1 cellular context compared by ENCODE assay signal in genomic region chr10:63133056-63133786, GRCh38.
TF ChIP-seq lines count a peak whose summit lies in the region.

NRBF2 (plus strand) TSS chr10:63133328; CDS start chr10:63133471, 143 bp downstream.

TF ChIP-seq in HepG2, 621 proteins besides CTCF, POLR2A, EP300 and RAD21 (continued from another document and continues in another):
- TF ChIP-seq STAT6 (CRISPR knock-in tag; IDR thresholded peaks at IDR 0.05; ENCODE audit: borderline replicate concordance) (no peak), RBFOX2 (IDR thresholded peaks at IDR 0.05; ENCODE audit: low read depth, low read length) (peak; percentile 98), HIVEP1 (CRISPR knock-in tag; IDR thresholded peaks at IDR 0.05) (peak; percentile 100), HOXA9 (CRISPR knock-in tag; IDR thresholded peaks at IDR 0.05; ENCODE audit: borderline replicate concordance) (0 out of 2 replicates have a peak, but pooled peaks have one; percentile 58), POLR2AphosphoS5 (IDR thresholded peaks at IDR 0.05; ENCODE audit: low read depth, low read length) (peak; percentile 79), ZNF138 (CRISPR knock-in tag; IDR thresholded peaks at IDR 0.05; ENCODE audit: low read depth) (peak; percentile 41; the same call in 1 of the 2 replicates), ZNF629 (CRISPR knock-in tag; conservative IDR thresholded peaks at IDR 0.05) (no peak), ESRRA (CRISPR knock-in tag; IDR thresholded peaks at IDR 0.05; ENCODE audit: low read depth) (0 out of 2 replicates have a peak, but pooled peaks have one; percentile 56), ZNF317 (CRISPR knock-in tag; IDR thresholded peaks at IDR 0.05) (peak; percentile 52; the same call in 1 of the 2 replicates), DMAP1 (CRISPR knock-in tag; IDR thresholded peaks at IDR 0.05) (peak; percentile 72; the same call in 1 of the 2 replicates), ZNF746 (CRISPR knock-in tag; IDR thresholded peaks at IDR 0.05) (no peak), ZNF253 (CRISPR knock-in tag; IDR thresholded peaks at IDR 0.05; ENCODE audit: borderline replicate concordance) (peak; percentile 83; the same call in 1 of the 2 replicates), MIXL1 (CRISPR knock-in tag; IDR thresholded peaks at IDR 0.05) (peak; percentile 30; the same call in 1 of the 2 replicates), SRSF1 (optimal IDR thresholded peaks at IDR 0.05; ENCODE audit: low read depth, low read length) (peak; percentile 27), PCBP1 (IDR thresholded peaks at IDR 0.05; ENCODE audit: borderline replicate concordance, low read depth, low read length) (peak; percentile 68; the same call in 1 of the 2 replicates), CBFB (CRISPR knock-in tag; IDR thresholded peaks at IDR 0.05) (peak; percentile 58), STAG1 (CRISPR knock-in tag; IDR thresholded peaks at IDR 0.05) (peak; percentile 18; the same call in 1 of the 2 replicates), RARA (CRISPR knock-in tag; IDR thresholded peaks at IDR 0.05) (peak; percentile 41), ZNF737 (CRISPR knock-in tag; IDR thresholded peaks at IDR 0.05; ENCODE audit: borderline replicate concordance) (0 out of 2 replicates have a peak, but pooled peaks have one; percentile 55), ZBTB8A (CRISPR knock-in tag; IDR thresholded peaks at IDR 0.05; ENCODE audit: borderline replicate concordance, low read depth) (peak; percentile 34; the same call in 1 of the 2 replicates), NONO (IDR thresholded peaks at IDR 0.05) (no peak), NONO (CRISPR knock-in tag; conservative IDR thresholded peaks at IDR 0.05) (peak; percentile 88), ZBTB7B (CRISPR knock-in tag; IDR thresholded peaks at IDR 0.05) (peak; percentile 51; the same call in 1 of the 2 replicates), MAZ (IDR thresholded peaks at IDR 0.05; ENCODE audit: borderline replicate concordance, low read depth, low read length) (no peak), MAZ (CRISPR knock-in tag; IDR thresholded peaks at IDR 0.05; ENCODE audit: low read depth) (peak; percentile 77; the same call in 1 of the 2 replicates), ZNF670 (CRISPR knock-in tag; IDR thresholded peaks at IDR 0.05; ENCODE audit: borderline replicate concordance) (peak; percentile 88), ZNF282 (IDR thresholded peaks at IDR 0.05; ENCODE audit: partially characterized antibody) (no peak), MTF2 (CRISPR knock-in tag; IDR thresholded peaks at IDR 0.05; ENCODE audit: borderline replicate concordance) (peak; percentile 93), SP1 (IDR thresholded peaks at IDR 0.05) (peak; percentile 60; the same call in 1 of the 2 replicates), SP1 (CRISPR knock-in tag; IDR thresholded peaks at IDR 0.05) (peak; percentile 97), ZNF782 (CRISPR knock-in tag; IDR thresholded peaks at IDR 0.05; ENCODE audit: borderline replicate concordance) (peak; percentile 75; the same call in 1 of the 2 replicates), ZFP90 (CRISPR knock-in tag; IDR thresholded peaks at IDR 0.05; ENCODE audit: borderline replicate concordance) (peak; percentile 79; the same call in 1 of the 2 replicates), ZNF549 (CRISPR knock-in tag; IDR thresholded peaks at IDR 0.05) (no peak), RELA (CRISPR knock-in tag; IDR thresholded peaks at IDR 0.05) (0 out of 2 replicates have a peak, but pooled peaks have one; percentile 26), TP53 (CRISPR knock-in tag; conservative IDR thresholded peaks at IDR 0.05) (0 out of 2 replicates have a peak, but pooled peaks have one; percentile 31), ZBTB38 (CRISPR knock-in tag; IDR thresholded peaks at IDR 0.05) (peak; percentile 16; the same call in 1 of the 2 replicates), CHD2 (IDR thresholded peaks at IDR 0.05; ENCODE audit: low read depth, low read length) (peak; percentile 97), NR1H2 (CRISPR knock-in tag; IDR thresholded peaks at IDR 0.05; ENCODE audit: borderline replicate concordance, low read depth) (no peak), CEBPB (IDR thresholded peaks at IDR 0.05; ENCODE audit: borderline replicate concordance, low read depth, low read length) (no peak), ZSCAN30 (CRISPR knock-in tag; IDR thresholded peaks at IDR 0.05) (no peak), ZBTB40 (IDR thresholded peaks at IDR 0.05) (no peak), ZBTB40 (CRISPR knock-in tag; IDR thresholded peaks at IDR 0.05) (peak; percentile 87), ZNF543 (CRISPR knock-in tag; IDR thresholded peaks at IDR 0.05) (peak; percentile 61), SP2 (CRISPR knock-in tag; IDR thresholded peaks at IDR 0.05) (peak; percentile 60), KLF16 (CRISPR knock-in tag; IDR thresholded peaks at IDR 0.05) (peak; percentile 7 to 76; a peak in 1 of 4 replicates), KDM2A (CRISPR knock-in tag; IDR thresholded peaks at IDR 0.05; ENCODE audit: borderline replicate concordance, low read depth) (peak; percentile 67), ZNF446 (CRISPR knock-in tag; IDR thresholded peaks at IDR 0.05) (no peak), SOX6 (IDR thresholded peaks at IDR 0.05) (no peak), SOX6 (CRISPR knock-in tag; IDR thresholded peaks at IDR 0.05) (peak; percentile 58; the same call in 1 of the 2 replicates), USF2 (IDR thresholded peaks at IDR 0.05; ENCODE audit: low read depth, low read length) (peak; percentile 96), USF2 (CRISPR knock-in tag; IDR thresholded peaks at IDR 0.05; ENCODE audit: borderline replicate concordance) (peak; percentile 95), ZMYM2 (CRISPR knock-in tag; IDR thresholded peaks at IDR 0.05) (no peak)
- TF ChIP-seq, protein P1, sequence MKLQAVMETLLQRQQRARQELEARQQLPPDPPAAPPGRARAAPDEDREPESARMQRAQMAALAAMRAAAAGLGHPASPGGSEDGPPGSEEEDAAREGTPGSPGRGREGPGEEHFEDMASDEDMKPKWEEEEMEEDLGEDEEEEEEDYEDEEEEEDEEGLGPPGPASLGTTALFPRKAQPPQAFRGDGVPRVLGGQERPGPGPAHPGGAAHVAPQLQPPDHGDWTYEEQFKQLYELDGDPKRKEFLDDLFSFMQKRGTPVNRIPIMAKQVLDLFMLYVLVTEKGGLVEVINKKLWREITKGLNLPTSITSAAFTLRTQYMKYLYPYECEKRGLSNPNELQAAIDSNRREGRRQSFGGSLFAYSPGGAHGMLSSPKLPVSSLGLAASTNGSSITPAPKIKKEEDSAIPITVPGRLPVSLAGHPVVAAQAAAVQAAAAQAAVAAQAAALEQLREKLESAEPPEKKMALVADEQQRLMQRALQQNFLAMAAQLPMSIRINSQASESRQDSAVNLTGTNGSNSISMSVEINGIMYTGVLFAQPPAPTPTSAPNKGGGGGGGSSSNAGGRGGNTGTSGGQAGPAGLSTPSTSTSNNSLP (IDR thresholded peaks at IDR 0.05; ENCODE audit: low read depth, low read length) = no peak
- TF ChIP-seq, protein P2, sequence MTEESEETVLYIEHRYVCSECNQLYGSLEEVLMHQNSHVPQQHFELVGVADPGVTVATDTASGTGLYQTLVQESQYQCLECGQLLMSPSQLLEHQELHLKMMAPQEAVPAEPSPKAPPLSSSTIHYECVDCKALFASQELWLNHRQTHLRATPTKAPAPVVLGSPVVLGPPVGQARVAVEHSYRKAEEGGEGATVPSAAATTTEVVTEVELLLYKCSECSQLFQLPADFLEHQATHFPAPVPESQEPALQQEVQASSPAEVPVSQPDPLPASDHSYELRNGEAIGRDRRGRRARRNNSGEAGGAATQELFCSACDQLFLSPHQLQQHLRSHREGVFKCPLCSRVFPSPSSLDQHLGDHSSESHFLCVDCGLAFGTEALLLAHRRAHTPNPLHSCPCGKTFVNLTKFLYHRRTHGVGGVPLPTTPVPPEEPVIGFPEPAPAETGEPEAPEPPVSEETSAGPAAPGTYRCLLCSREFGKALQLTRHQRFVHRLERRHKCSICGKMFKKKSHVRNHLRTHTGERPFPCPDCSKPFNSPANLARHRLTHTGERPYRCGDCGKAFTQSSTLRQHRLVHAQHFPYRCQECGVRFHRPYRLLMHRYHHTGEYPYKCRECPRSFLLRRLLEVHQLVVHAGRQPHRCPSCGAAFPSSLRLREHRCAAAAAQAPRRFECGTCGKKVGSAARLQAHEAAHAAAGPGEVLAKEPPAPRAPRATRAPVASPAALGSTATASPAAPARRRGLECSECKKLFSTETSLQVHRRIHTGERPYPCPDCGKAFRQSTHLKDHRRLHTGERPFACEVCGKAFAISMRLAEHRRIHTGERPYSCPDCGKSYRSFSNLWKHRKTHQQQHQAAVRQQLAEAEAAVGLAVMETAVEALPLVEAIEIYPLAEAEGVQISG (CRISPR knock-in tag; IDR thresholded peaks at IDR 0.05) = peak; percentile 87
